ENCODE assay signal across 9 cellular contexts in genomic region chr2:12721571-12722444, GRCh38. TPM values are rescaled to one million over a fixed set of nuclear protein-coding genes. Genes with fewer than 3 reads are reported as not detected.
DNase-seq lines count a peak whose midpoint lies in the region; TF ChIP-seq lines count a peak whose summit lies in the region.
"Had no signal": no experiment of that assay in that cellular context is flagged by ENCODE, and none has a peak within 500 bp of the region (broad histone marks: within the 10 kb centered on the region; RNA-seq: fewer than 3 reads in every experiment).

No MANE protein-coding gene starts in this region.

- no peaks in the 10 kb centered on the region for H3K9me3 ChIP-seq in hepatocyte (ENCODE audit: low read depth)
- H3K9me3 ChIP-seq in stomach: no peaks in the 10 kb centered on the region
- H3K9me3 ChIP-seq in trophoblast cell (ENCODE audit: insufficient read depth, low read depth, low read length): peaks cover 1% of the 10 kb centered on the region
- H3K9me3 ChIP-seq: A549 had no signal

- H3K27ac ChIP-seq in hepatocyte (no peak overlapping the region), stomach (peak overlapping the region in 4 of 5 donors; percentile 95 to 97 (median 96)), trophoblast cell (ENCODE audit: low read depth, low read length) (no peak overlapping the region)
- H3K27ac ChIP-seq: A549 had no signal

- no peak overlapping the region for H3K9ac ChIP-seq in trophoblast cell (ENCODE audit: low read length)

- no peak overlapping the region for H2AK5ac ChIP-seq in trophoblast cell (ENCODE audit: low read length)

- H4K12ac ChIP-seq in trophoblast cell (ENCODE audit: low read depth, low read length): no peak overlapping the region

- no peaks in the 10 kb centered on the region for H3K9me3 Mint-ChIP-seq in activated CD4-positive, alpha-beta memory T cell treated with anti-CD3 and anti-CD28 coated beads for 36 hours

- no peak overlapping the region for H4K8ac ChIP-seq in trophoblast cell (ENCODE audit: low read depth, low read length)

- no peaks in the 10 kb centered on the region for H3K36me3 ChIP-seq in hepatocyte (replicated peaks; ENCODE audit: insufficient read depth, low read depth)
- peaks cover 0 to 35% (median 28%) of the 10 kb centered on the region in 4 donors for H3K36me3 ChIP-seq in stomach
- H3K36me3 ChIP-seq in trophoblast cell (ENCODE audit: control insufficient read depth in 1 of 2, insufficient read depth in 2 of 2, low read length in 2 of 2): peaks cover 0 to 7% of the 10 kb centered on the region in 2 experiments

- DNase-seq in NCI-H82 (lab: John Stamatoyannopoulos, UW) (peak; percentile 70), NCI-H82 treated with DMSO at 0.1 percent for 48 hours (lab: John Stamatoyannopoulos, UW; ENCODE audit: unreplicated experiment) (no peak), hepatocyte (ENCODE audit: low spot score) (no peak), stomach (no peak), 8988T (no peak), hippocampal formation (lab: John Stamatoyannopoulos, UW) (no peak), trophoblast cell (no peak)
- DNase-seq in activated CD4-positive, alpha-beta memory T cell treated with anti-CD3 and anti-CD28 coated beads for 36 hours: peak; percentile 63

- H4K91ac ChIP-seq in trophoblast cell (ENCODE audit: low read depth, low read length): no peak overlapping the region

- no peak overlapping the region for H3K18ac ChIP-seq in trophoblast cell (ENCODE audit: low read length)

- H3K9me2 ChIP-seq in hepatocyte (replicated peaks; ENCODE audit: insufficient read depth): no peaks in the 10 kb centered on the region

- POLR2A ChIA-PET in activated CD4-positive, alpha-beta memory T cell treated with anti-CD3 and anti-CD28 coated beads for 36 hours (lab: Charles Lee): interaction anchor here (1.1 kb wide), 1 partner anchor 427 kb away, joined by 4 read pairs; no protein-coding TSS in a partner anchor

- H4K20me1 ChIP-seq in hepatocyte (ENCODE audit: insufficient read depth, poor library complexity, severe bottlenecking): peaks cover 30% of the 10 kb centered on the region

- intact Hi-C loops in activated CD4-positive, alpha-beta memory T cell treated with anti-CD3 and anti-CD28 coated beads for 36 hours (cut with micrococcal nuclease): loop anchor here (1.0 to 2.0 kb wide), 4 partner anchors 135 to 777 kb away; no protein-coding TSS in a partner anchor
- intact Hi-C loops in stomach (cut with DNase I; ENCODE audit: low total_unique reads): no loop called here

- no peak overlapping the region for H3K23ac ChIP-seq in trophoblast cell (ENCODE audit: low read length)

- H3K36me3 Mint-ChIP-seq in activated CD4-positive, alpha-beta memory T cell treated with anti-CD3 and anti-CD28 coated beads for 36 hours: peaks cover 14% of the 10 kb centered on the region

- no peak overlapping the region for H3K4ac ChIP-seq in trophoblast cell (ENCODE audit: low read depth, low read length)

- H3K27me3 Mint-ChIP-seq in activated CD4-positive, alpha-beta memory T cell treated with anti-CD3 and anti-CD28 coated beads for 36 hours: no peaks in the 10 kb centered on the region

- H3K4me1 Mint-ChIP-seq in activated CD4-positive, alpha-beta memory T cell treated with anti-CD3 and anti-CD28 coated beads for 36 hours (ENCODE audit: low read depth): peaks cover 77% of the 10 kb centered on the region

- 69% methylated on average over 14 of the region's 14 CpGs for WGBS in hepatocyte (ENCODE audit: low lambda C conversion rate, missing lambda C conversion rate)
- WGBS in stomach, 5 donors: 28 to 54% (median 34%) methylated on average over 14 of the region's 14 CpGs
- whole genome bisulfite sequencing in trophoblast cell (ENCODE audit: extremely low coverage, insufficient coverage, insufficient read length): no CpG with 5 or more reads among the region's 14 CpGs

- H3K79me1 ChIP-seq in trophoblast cell (ENCODE audit: low read length): peaks cover 3% of the 10 kb centered on the region

- H3K4me3 Mint-ChIP-seq in activated CD4-positive, alpha-beta memory T cell treated with anti-CD3 and anti-CD28 coated beads for 36 hours: peak overlapping the region; percentile 86

- TF ChIP-seq EP300 in stomach (IDR thresholded peaks at IDR 0.05): no peak

- no peak overlapping the region for H3K14ac ChIP-seq in trophoblast cell (ENCODE audit: low read length)

- H2BK5ac ChIP-seq in trophoblast cell (ENCODE audit: low read depth, low read length, poor library complexity): no peak overlapping the region

- H2BK120ac ChIP-seq in trophoblast cell (ENCODE audit: insufficient read depth, low read length, poor library complexity): no peak overlapping the region

- no peak for TF ChIP-seq POLR2A in stomach (IDR thresholded peaks at IDR 0.05)

- peaks cover 28% of the 10 kb centered on the region for H3K4me1 ChIP-seq in hepatocyte (ENCODE audit: insufficient read depth)
- H3K4me1 ChIP-seq in stomach: peaks cover 44 to 78% (median 62%) of the 10 kb centered on the region in 4 donors
- peaks cover 0 to 9% of the 10 kb centered on the region in 2 experiments for H3K4me1 ChIP-seq in trophoblast cell (ENCODE audit: control insufficient read depth in 1 of 2, insufficient read depth in 2 of 2, low read length in 2 of 2)

- H3K79me2 ChIP-seq in hepatocyte (peaks cover 81% of the 10 kb centered on the region), trophoblast cell (ENCODE audit: control insufficient read depth, insufficient read depth, low read length, poor library complexity) (peaks cover 5% of the 10 kb centered on the region)

- no peak for TF ChIP-seq CTCF in hepatocyte (IDR thresholded peaks at IDR 0.05; ENCODE audit: poor library complexity)
- no peak for TF ChIP-seq CTCF in stomach (IDR thresholded peaks at IDR 0.05)

- H3K4me2 ChIP-seq in hepatocyte (peak overlapping the region; percentile 84), trophoblast cell (ENCODE audit: low read length) (no peak overlapping the region)
- H3K4me2 ChIP-seq: A549 had no signal

- H3K27ac Mint-ChIP-seq in activated CD4-positive, alpha-beta memory T cell treated with anti-CD3 and anti-CD28 coated beads for 36 hours: peak overlapping the region; percentile 75

- H3K27me3 ChIP-seq in hepatocyte (no peaks in the 10 kb centered on the region), stomach (peaks cover 0 to 14% (median 0%) of the 10 kb centered on the region in 3 donors), trophoblast cell (ENCODE audit: insufficient read depth, low read length) (peaks cover 6% of the 10 kb centered on the region)

- no peak overlapping the region for H3K4me3 ChIP-seq in hepatocyte
- peak overlapping the region; percentile 69 to 87 (median 72) for H3K4me3 ChIP-seq in stomach
- no peak overlapping the region for H3K4me3 ChIP-seq in trophoblast cell (ENCODE audit: low read depth, low read length)
- H3K4me3 ChIP-seq: A549 had no signal

- H2AFZ ChIP-seq in hepatocyte (no peak overlapping the region), trophoblast cell (ENCODE audit: insufficient read depth, low read length, poor library complexity) (no peak overlapping the region)

- H2BK12ac ChIP-seq in trophoblast cell (ENCODE audit: low read length): no peak overlapping the region

- CTCF ChIA-PET in activated CD4-positive, alpha-beta memory T cell treated with anti-CD3 and anti-CD28 coated beads for 36 hours (lab: Charles Lee): interaction anchor here (1.0 to 5.6 kb wide), 8 partner anchors 20 to 894 kb away, joined by 3 to 38 read pairs (median 6); no protein-coding TSS in a partner anchor

RNA-seq across cellular contexts. Expression of gene TRIB2, which starts 5.1 kb away (rescaled TPM):
- 1 to 10 TPM; 4.9 to 5.3 TPM for total RNA-seq in activated CD4-positive, alpha-beta memory T cell treated with anti-CD3 and anti-CD28 coated beads for 36 hours
- 27.2 and 28.0 TPM in 2 replicates for total RNA-seq in hepatocyte
- polyA plus RNA-seq in hepatocyte: 18.5 and 19.2 TPM in 2 replicates
- total RNA-seq in stomach: 100 to 1,000 TPM in 2 of 5 donors, 10 to 100 TPM in 2, 1 to 10 TPM in 1; 6.4 to 226 (median 91.0) TPM
- 10 to 100 TPM; 26.4 to 33.6 (median 29.8) TPM for polyA plus RNA-seq in stomach
- 6.9 and 8.7 TPM in 2 replicates for polyA plus RNA-seq in trophoblast cell (2013)

Comparison
In these comparisons a context has a peak if more than half of its experiments do, and no peak if none do; other contexts are left out.
1. DNase-seq: peak in NCI-H82 (single experiment) and activated CD4-positive, alpha-beta memory T cell treated with anti-CD3 and anti-CD28 coated beads for 36 hours (single experiment); none in NCI-H82 treated with DMSO at 0.1 percent for 48 hours (single experiment), hepatocyte (single experiment), stomach (single experiment), 8988T (single experiment), hippocampal formation (0 of 2) and trophoblast cell (0 of 2).
2. H3K27ac ChIP-seq: peak in stomach (4 of 5); none in hepatocyte (single experiment) and trophoblast cell (single experiment).
3. H3K4me3 ChIP-seq: peak in stomach (4 of 4); none in hepatocyte (single experiment) and trophoblast cell (single experiment).